ENCODE assay signal across 8 cellular contexts in genomic region chr7:155297517-155298287, GRCh38. TPM values are rescaled to one million over a fixed set of nuclear protein-coding genes. Genes with fewer than 3 reads are reported as not detected.
DNase-seq lines count a peak whose midpoint lies in the region; ATAC-seq and TF ChIP-seq lines count a peak whose summit lies in the region.

TSS of gene INSIG1 (plus strand) at chr7:155297878. CDS start at chr7:155298286, 408 bp downstream.

- peak within 1 kb of the TSS; percentile 44 for H2AK5ac ChIP-seq in trophoblast cell (ENCODE audit: low read length)

- H2BK120ac ChIP-seq in trophoblast cell (ENCODE audit: insufficient read depth, low read length, poor library complexity), result peak within 1 kb of the TSS; percentile 98

- H3K9me3 ChIP-seq in trophoblast cell (ENCODE audit: insufficient read depth, low read depth, low read length) (no peaks in the 10 kb centered on the region), tibial nerve (no peaks in the 10 kb centered on the region)

- H3K4ac ChIP-seq in trophoblast cell (ENCODE audit: low read depth, low read length), result peak within 1 kb of the TSS; percentile 57

- H3K79me1 ChIP-seq in trophoblast cell (ENCODE audit: low read length), result peaks cover 18% of the 10 kb centered on the region

- peak in 1 of 2 donors; percentile 93 for TF ChIP-seq EP300 in tibial nerve (IDR thresholded peaks at IDR 0.05)

- CTCF ChIA-PET in GM10248 (lab: Yijun Ruan, JAX), result interaction anchor here (1.2 to 7.4 kb wide), 5 partner anchors 15 to 371 kb away, joined by 3 to 38 read pairs (median 4); no protein-coding TSS in a partner anchor

- peak within 1 kb of the TSS; percentile 83 for H3K4me3 ChIP-seq in trophoblast cell (ENCODE audit: low read depth, low read length)
- H3K4me3 ChIP-seq in tibial nerve, result peak within 1 kb of the TSS; percentile 72 to 93 (median 84)

- WGBS in trophoblast cell (ENCODE audit: extremely low coverage, insufficient coverage, insufficient read length), result no CpG with 5 or more reads among the region's 111 CpGs
- WGBS in tibial nerve, 2 donors, result 0 to 2% methylated on average over 18 to 22 of the region's 111 CpGs

- H3K23ac ChIP-seq in trophoblast cell (ENCODE audit: low read length), result no peak within 1 kb of the TSS

- H3K36me3 ChIP-seq in trophoblast cell (ENCODE audit: control insufficient read depth in 1 of 2, insufficient read depth in 2 of 2, low read length in 2 of 2), result peaks cover 6 to 14% of the 10 kb centered on the region in 2 experiments
- peaks cover 0 to 2% (median 0%) of the 10 kb centered on the region in 3 donors for H3K36me3 ChIP-seq in tibial nerve

- H3K27ac Mint-ChIP-seq in activated naive CD8-positive, alpha-beta T cell, result peak within 1 kb of the TSS; percentile 96
- peak within 1 kb of the TSS; percentile 96 for H3K27ac Mint-ChIP-seq in glutamatergic neuron (ENCODE audit: unreplicated experiment)

- no peaks in the 10 kb centered on the region for H3K27me3 ChIP-seq in trophoblast cell (ENCODE audit: insufficient read depth, low read length)
- H3K27me3 ChIP-seq in tibial nerve, result no peaks in the 10 kb centered on the region

- H2AFZ ChIP-seq in trophoblast cell (ENCODE audit: insufficient read depth, low read length, poor library complexity), result peak within 1 kb of the TSS; percentile 87

- ATAC-seq in HG02571 (IDR thresholded peaks at IDR 0.05; ENCODE audit: unreplicated experiment), result peak; percentile 55

- H3K79me2 ChIP-seq in trophoblast cell (ENCODE audit: control insufficient read depth, insufficient read depth, low read length, poor library complexity), result peaks cover 14% of the 10 kb centered on the region

- no peaks in the 10 kb centered on the region for H3K27me3 Mint-ChIP-seq in activated naive CD8-positive, alpha-beta T cell
- H3K27me3 Mint-ChIP-seq in glutamatergic neuron (ENCODE audit: unreplicated experiment), result peaks cover 14% of the 10 kb centered on the region

- peak within 1 kb of the TSS; percentile 96 for H3K27ac ChIP-seq in trophoblast cell (ENCODE audit: low read depth, low read length)
- peak within 1 kb of the TSS; percentile 96 to 98 (median 98) for H3K27ac ChIP-seq in tibial nerve

- peak within 1 kb of the TSS; percentile 99 for H4K91ac ChIP-seq in trophoblast cell (ENCODE audit: low read depth, low read length)

- TF ChIP-seq POLR2A in tibial nerve (IDR thresholded peaks at IDR 0.05), result peak; percentile 86 to 98

- H3K4me1 ChIP-seq in trophoblast cell (ENCODE audit: control insufficient read depth in 1 of 2, insufficient read depth in 2 of 2, low read length in 2 of 2), result peaks cover 12 to 16% of the 10 kb centered on the region in 2 experiments
- peaks cover 0 to 40% (median 25%) of the 10 kb centered on the region in 4 donors for H3K4me1 ChIP-seq in tibial nerve

- H4K8ac ChIP-seq in trophoblast cell (ENCODE audit: low read depth, low read length), result peak within 1 kb of the TSS; percentile 84

- H3K14ac ChIP-seq in trophoblast cell (ENCODE audit: low read length), result peak within 1 kb of the TSS; percentile 95

- no peaks in the 10 kb centered on the region for H3K36me3 Mint-ChIP-seq in activated naive CD8-positive, alpha-beta T cell
- H3K36me3 Mint-ChIP-seq in glutamatergic neuron (ENCODE audit: unreplicated experiment), result peaks cover 13% of the 10 kb centered on the region

- peaks cover 46% of the 10 kb centered on the region for H3K4me1 Mint-ChIP-seq in activated naive CD8-positive, alpha-beta T cell (ENCODE audit: low read depth)
- H3K4me1 Mint-ChIP-seq in glutamatergic neuron (ENCODE audit: low read depth, unreplicated experiment), result peaks cover 22% of the 10 kb centered on the region

- DNase-seq in GM10248 (ENCODE audit: extremely low spot score) (peak; percentile 98), NCI-H1048 (lab: John Stamatoyannopoulos, UW) (peak; percentile 78), SKM-1 treated with dmso at 0.1 percent for 144 hours (lab: John Stamatoyannopoulos, UW; ENCODE audit: unreplicated experiment) (peak; percentile 33), glutamatergic neuron (peak; percentile 94), trophoblast cell (peak; percentile 96 to 98), tibial nerve (ENCODE audit: low spot score in 2 of 2) (peak; percentile 84 to 89)

- H2BK12ac ChIP-seq in trophoblast cell (ENCODE audit: low read length), result peak within 1 kb of the TSS; percentile 16

- H3K9ac ChIP-seq in trophoblast cell (ENCODE audit: low read length), result peak within 1 kb of the TSS; percentile 76

- H3K4me2 ChIP-seq in trophoblast cell (ENCODE audit: low read length), result peak within 1 kb of the TSS; percentile 93

- POLR2A ChIA-PET in GM10248 (lab: Yijun Ruan, JAX), result interaction anchor here (0.6 to 2.4 kb wide), 5 partner anchors 10 to 294 kb away, joined by 3 to 19 read pairs (median 4); partner anchors contain the start of gene PAXIP1

- H3K18ac ChIP-seq in trophoblast cell (ENCODE audit: low read length), result peak within 1 kb of the TSS; percentile 90

- TF ChIP-seq CTCF in GM10248 (IDR thresholded peaks at IDR 0.05; ENCODE audit: control extremely low read depth, extremely low read depth, low read depth, missing control alignments) (no peak), glutamatergic neuron (IDR thresholded peaks at IDR 0.05; ENCODE audit: partially characterized antibody, unreplicated experiment) (no peak), tibial nerve (IDR thresholded peaks at IDR 0.05) (peak in 2 of 5 experiments; percentile 50 to 59)

- peak within 1 kb of the TSS; percentile 88 for H4K12ac ChIP-seq in trophoblast cell (ENCODE audit: low read depth, low read length)

- peak within 1 kb of the TSS; percentile 90 for H3K4me3 Mint-ChIP-seq in activated naive CD8-positive, alpha-beta T cell
- H3K4me3 Mint-ChIP-seq in glutamatergic neuron (ENCODE audit: unreplicated experiment), result peak within 1 kb of the TSS; percentile 94

- peak within 1 kb of the TSS; percentile 93 for H2BK5ac ChIP-seq in trophoblast cell (ENCODE audit: low read depth, low read length, poor library complexity)

- no peaks in the 10 kb centered on the region for H3K9me3 Mint-ChIP-seq in activated naive CD8-positive, alpha-beta T cell (ENCODE audit: low read depth)
- H3K9me3 Mint-ChIP-seq in glutamatergic neuron (ENCODE audit: unreplicated experiment), result peaks cover 10% of the 10 kb centered on the region

RNA-seq across cellular contexts. Expression of gene INSIG1, which starts in this region (rescaled TPM):
- total RNA-seq in glutamatergic neuron (ENCODE audit: unreplicated experiment) (95.2 TPM), tibial nerve (10 to 100 TPM; 66.9 to 91.7 (median 80.5) TPM)
- 182 and 192 TPM in 2 replicates for polyA plus RNA-seq in trophoblast cell (2013)

Comparison
In these comparisons a context has a peak if more than half of its experiments do, and no peak if none do; other contexts are left out.
1. Peak in every context shown above with its lines: DNase-seq, ATAC-seq, H3K4me3 ChIP-seq and H3K27ac ChIP-seq.
2. DNase-seq: peak in every context shown above with its lines; median percentile 98 in GM10248; 97 in trophoblast cell; 94 in glutamatergic neuron; 86 in tibial nerve; 78 in NCI-H1048; 33 in SKM-1 treated with dmso at 0.1 percent for 144 hours.